Comparison of ENCODE assay signal across 24 cellular contexts in the genomic region with DNA sequence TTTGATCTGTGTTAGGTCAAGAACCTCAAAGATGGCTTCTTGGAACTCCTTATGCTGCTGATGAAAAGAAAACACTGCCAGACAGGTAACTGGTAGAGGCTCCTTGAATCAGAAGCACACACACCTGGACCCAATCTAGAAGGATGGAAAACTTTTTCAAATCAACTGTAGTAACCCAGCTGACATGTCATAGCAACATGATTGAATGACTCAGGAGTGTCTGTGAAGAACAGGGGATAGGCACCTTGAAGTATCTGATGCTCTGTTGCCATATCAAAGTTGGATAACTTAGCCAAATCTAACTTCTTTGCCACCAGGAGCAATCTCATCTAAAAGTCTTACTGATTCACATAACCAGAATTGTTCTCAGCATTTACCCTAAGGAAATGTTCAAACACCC.
"Had no signal": no experiment of that assay in that cellular context is flagged by ENCODE, and none has a peak within 500 bp of the region (broad histone marks: within the 10 kb centered on the region; RNA-seq: fewer than 3 reads in every experiment).

No MANE protein-coding gene starts in this region.

- H3K27ac ChIP-seq: coronary artery, esophagus squamous epithelium, gastrocnemius medialis, left lung, neutrophil, pancreas, right lobe of liver, testis, tibial artery had no signal

- H3K36me3 ChIP-seq: gastrocnemius medialis, left lung, neutrophil, pancreas, tibial artery had no signal

- H3K27me3 ChIP-seq: esophagus squamous epithelium, gastrocnemius medialis, left lung, neutrophil, pancreas, right lobe of liver, testis, tibial artery had no signal

- H3K9me3 Mint-ChIP-seq: central memory CD8-positive, alpha-beta T cell; natural killer cell; neural crest cell; type B pancreatic cell had no signal

- H3K4me1 ChIP-seq: esophagus squamous epithelium, gastrocnemius medialis, left lung, pancreas, right lobe of liver, testis, tibial artery had no signal

- H3K9me3 ChIP-seq: esophagus squamous epithelium, gastrocnemius medialis, left lung, neutrophil, pancreas, right lobe of liver, testis, tibial artery had no signal

- H3K27ac Mint-ChIP-seq: type B pancreatic cell had no signal

- H3K4me3 Mint-ChIP-seq: central memory CD8-positive, alpha-beta T cell; natural killer cell; neural crest cell; type B pancreatic cell had no signal

- ATAC-seq: gastrocnemius medialis, left cardiac atrium, left lung, natural killer cell, pancreas, right lobe of liver had no signal

- H3K4me3 ChIP-seq: coronary artery, esophagus squamous epithelium, gastrocnemius medialis, left lung, pancreas, right lobe of liver, testis, tibial artery had no signal

- H3K4me1 Mint-ChIP-seq: central memory CD8-positive, alpha-beta T cell had no signal

- DNase-seq: dermis blood vessel endothelial cell; effector memory CD4-positive, alpha-beta T cell; erythroblast; esophagus squamous epithelium; gastrocnemius medialis; head of caudate nucleus; left cardiac atrium; left lung; natural killer cell; pancreas; retina; right lobe of liver; small intestine; stimulated activated CD4-positive, alpha-beta T cell treated with anti-CD3 and anti-CD28 coated beads, Interleukin-15, amount 100 ng/mL, for 24 hours; stimulated activated CD4-positive, alpha-beta T cell treated with anti-CD3 and anti-CD28 coated beads, Interleukin-2, amount 100 ng/mL, for 48 hours; stimulated activated naive CD4-positive, alpha-beta T cell; substantia nigra; testis; tibial artery had no signal

- H3K27me3 Mint-ChIP-seq: central memory CD8-positive, alpha-beta T cell; type B pancreatic cell had no signal

- H3K36me3 Mint-ChIP-seq: natural killer cell had no signal
